7 cellular contexts compared by ENCODE assay signal in the genomic region with DNA sequence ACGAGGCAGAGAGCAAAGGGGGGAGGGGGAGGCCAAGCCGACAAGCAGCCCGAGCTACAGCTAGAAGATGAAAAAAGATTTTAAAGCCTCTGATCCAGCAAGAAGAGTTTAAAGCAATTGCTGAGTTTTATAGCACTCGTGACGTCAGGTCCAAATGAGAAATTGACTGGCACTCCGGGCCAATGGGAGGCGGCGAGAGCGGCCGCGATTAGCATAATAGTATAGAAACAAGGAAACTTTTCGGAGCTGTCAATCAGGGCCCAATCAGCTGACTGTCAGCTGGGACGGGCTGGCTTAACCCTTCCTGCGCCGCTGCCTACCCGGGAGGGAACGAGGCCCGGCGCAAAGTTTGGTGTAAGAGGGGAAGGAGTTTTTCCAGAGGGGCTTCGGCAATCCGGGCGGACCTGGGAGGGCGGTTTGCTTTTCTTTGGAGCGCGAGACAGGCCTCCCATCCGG. TPM values are rescaled to one million over a fixed set of nuclear protein-coding genes. Genes with fewer than 3 reads are reported as not detected.
A peak's percentile ranks its signal among the peaks of the same experiment; 100 is the strongest.
DNase-seq lines count a peak whose midpoint lies in the region; ATAC-seq and TF ChIP-seq lines count a peak whose summit lies in the region.

Gene MAF, minus strand, starts transcription at position 102 of the 456 bp plus-strand sequence. CDS start 835 bp downstream, outside the sequence.

- peak; percentile 55 for ATAC-seq in GM19372 (IDR thresholded peaks at IDR 0.05; ENCODE audit: low read depth, unreplicated experiment)
- ATAC-seq in activated B cell treated with CpG ODN at 0.5 μM for 24 hours (ENCODE audit: low read depth): peak; percentile 64

- H3K9me3 Mint-ChIP-seq in activated B cell treated with CpG ODN at 0.5 μM for 24 hours: no peaks in the 10 kb centered on the region

- DNase-seq in NCI-H1694 treated with DMSO at 0.1 percent for 48 hours (lab: John Stamatoyannopoulos, UW) (peak; percentile 65), activated B cell treated with CpG ODN at 0.5 μM for 24 hours (peak; percentile 41), breast epithelium (ENCODE audit: low spot score in 2 of 2) (peak; percentile 82 to 92), retinal pigment epithelial cell (ENCODE audit: low read depth) (peak; percentile 93), uterus (peak; percentile 89 to 95)

- peaks cover 38% of the 10 kb centered on the region for H3K27me3 Mint-ChIP-seq in activated B cell treated with CpG ODN at 0.5 μM for 24 hours

- no peak for TF ChIP-seq POLR2A in breast epithelium (IDR thresholded peaks at IDR 0.05)
- peak; percentile 15 to 59 for TF ChIP-seq POLR2A in uterus (IDR thresholded peaks at IDR 0.05)

- H3K4me3 ChIP-seq in breast epithelium (peak within 1 kb of the TSS; percentile 68 to 89 (median 79)), iPS-11a (ENCODE audit: low read depth, low read length) (peak within 1 kb of the TSS; percentile 54), retinal pigment epithelial cell (ENCODE audit: low read length) (peak within 1 kb of the TSS; percentile 84), uterus (peak within 1 kb of the TSS; percentile 82 to 90)

- intact Hi-C loops in activated B cell treated with CpG ODN at 0.5 μM for 24 hours (cut with micrococcal nuclease): loop anchor here (2.0 to 10.0 kb wide), 9 partner anchors 172 to 1373 kb away; partner anchors contain the start of gene DYNLRB2
- intact Hi-C loops in breast epithelium (cut with DNase I; ENCODE audit: low total_unique reads): loop anchor here (10.0 kb wide), 1 partner anchor 1096 kb away; no protein-coding TSS in a partner anchor
- intact Hi-C loops in uterus (cut with DNase I; ENCODE audit: low total_unique reads): no loop called here

- no peaks in the 10 kb centered on the region for H3K36me3 ChIP-seq in breast epithelium
- no peaks in the 10 kb centered on the region for H3K36me3 ChIP-seq in uterus

- POLR2A ChIA-PET in activated B cell treated with CpG ODN at 0.5 μM for 24 hours (lab: Charles Lee): no interaction called here

- H3K27ac ChIP-seq in breast epithelium (peak within 1 kb of the TSS; percentile 95 to 98), uterus (peak within 1 kb of the TSS; percentile 98 to 99)

- no peaks in the 10 kb centered on the region for H3K27me3 ChIP-seq in breast epithelium
- H3K27me3 ChIP-seq in uterus: no peaks in the 10 kb centered on the region

- peaks cover 35% of the 10 kb centered on the region for H3K4me1 Mint-ChIP-seq in activated B cell treated with CpG ODN at 0.5 μM for 24 hours

- TF ChIP-seq CTCF in activated B cell treated with CpG ODN at 0.5 μM for 24 hours (IDR thresholded peaks at IDR 0.05): no peak
- no peak for TF ChIP-seq CTCF in breast epithelium (IDR thresholded peaks at IDR 0.05)
- TF ChIP-seq CTCF in retinal pigment epithelial cell (conservative IDR thresholded peaks at IDR 0.05; ENCODE audit: low read depth, low read length): no peak
- TF ChIP-seq CTCF in uterus (IDR thresholded peaks at IDR 0.05): no peak

- CTCF ChIA-PET in activated B cell treated with CpG ODN at 0.5 μM for 24 hours (lab: Charles Lee): interaction anchor here (0.6 to 1.5 kb wide), 3 partner anchors 832 to 1477 kb away, joined by 3 read pairs; no protein-coding TSS in a partner anchor

- peak within 1 kb of the TSS; percentile 53 for H3K27ac Mint-ChIP-seq in activated B cell treated with CpG ODN at 0.5 μM for 24 hours

- no peaks in the 10 kb centered on the region for H3K36me3 Mint-ChIP-seq in activated B cell treated with CpG ODN at 0.5 μM for 24 hours (ENCODE audit: low read depth)

- H3K4me1 ChIP-seq in breast epithelium (no peaks in the 10 kb centered on the region), uterus (no peaks in the 10 kb centered on the region)

- peak within 1 kb of the TSS; percentile 90 for H3K4me3 Mint-ChIP-seq in activated B cell treated with CpG ODN at 0.5 μM for 24 hours

- H3K9me3 ChIP-seq in breast epithelium (no peaks in the 10 kb centered on the region), uterus (no peaks in the 10 kb centered on the region)

RNA-seq across cellular contexts. Expression of gene MAF, which starts in this region (rescaled TPM):
- total RNA-seq in activated B cell treated with CpG ODN at 0.5 μM for 24 hours (0.15 and 0.18 TPM in 2 replicates), breast epithelium (10 to 100 TPM; 21.8 to 66.6 (median 37.0) TPM), uterus (10 to 100 TPM; 11.0 to 92.6 (median 26.3) TPM)

Comparison
In these comparisons a context has a peak if more than half of its experiments do, and no peak if none do; other contexts are left out.
1. Peak in every context shown above with its lines: DNase-seq, ATAC-seq, H3K4me3 ChIP-seq and H3K27ac ChIP-seq.
2. RNA of gene MAF (total RNA-seq): 21.8 to 66.6 TPM in breast epithelium and 11.0 to 92.6 TPM in uterus; 0.15 to 0.18 TPM in activated B cell treated with CpG ODN at 0.5 μM for 24 hours; every median in the first group is over 10 times any median in the second.
3. Peak in DNase-seq and ATAC-seq in activated B cell treated with CpG ODN at 0.5 μM for 24 hours; RNA of the gene not detected or under 1 TPM.
4. DNase-seq: peak in every context shown above with its lines; median percentile 93 in retinal pigment epithelial cell; 92 in uterus; 87 in breast epithelium; 65 in NCI-H1694 treated with DMSO at 0.1 percent for 48 hours; 41 in activated B cell treated with CpG ODN at 0.5 μM for 24 hours.